20 cellular contexts compared by ENCODE assay signal in the genomic region with DNA sequence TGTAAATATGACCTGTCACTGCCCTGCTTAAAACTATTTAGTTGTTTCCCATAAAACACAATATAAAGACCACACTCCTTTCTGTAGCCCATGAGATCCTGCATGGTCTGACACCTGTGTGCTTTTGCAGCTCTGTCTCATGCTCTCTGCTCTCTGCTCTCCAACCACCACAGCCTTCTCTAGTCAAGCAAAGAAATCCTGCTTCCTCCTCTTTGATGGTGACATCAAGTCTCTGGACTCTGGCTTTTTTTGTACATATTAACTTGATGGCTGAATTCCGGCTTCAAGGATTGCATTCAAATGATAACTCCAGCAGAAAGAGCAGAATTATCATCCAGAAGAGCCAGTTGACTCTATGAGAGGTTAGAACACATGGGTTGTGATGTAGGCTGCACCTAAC. TPM values are rescaled to one million over a fixed set of nuclear protein-coding genes. Genes with fewer than 3 reads are reported as not detected.
"Had no signal": no experiment of that assay in that cellular context is flagged by ENCODE, and none has a peak within 500 bp of the region (broad histone marks: within the 10 kb centered on the region; RNA-seq: fewer than 3 reads in every experiment).

No MANE protein-coding gene starts in this region.

- H3K27ac ChIP-seq: hepatocyte, parathyroid adenoma, sigmoid colon, spleen had no signal

- ATAC-seq: activated CD4-positive, alpha-beta T cell treated with anti-CD3 and anti-CD28 coated beads for 36 hours had no signal

- H3K4me1 Mint-ChIP-seq: activated B cell treated with CpG ODN at 0.5 μM for 24 hours; activated CD4-positive, alpha-beta T cell treated with anti-CD3 and anti-CD28 coated beads for 36 hours; activated naive CD8-positive, alpha-beta T cell treated with anti-CD3 and anti-CD28 coated beads for 36 hours; memory B cell had no signal

- H3K36me3 ChIP-seq: sigmoid colon, spleen had no signal

- H3K27me3 Mint-ChIP-seq: activated B cell treated with CpG ODN at 0.5 μM for 24 hours; activated T-cell treated with anti-CD3 and anti-CD28 coated beads, Interleukin-2, amount 50 U/mL, for 24 hours; memory B cell had no signal

- H3K36me3 Mint-ChIP-seq: activated naive CD8-positive, alpha-beta T cell treated with anti-CD3 and anti-CD28 coated beads for 36 hours; memory B cell had no signal

- H3K9me3 ChIP-seq: sigmoid colon, spleen had no signal

- H3K4me3 Mint-ChIP-seq: activated B cell treated with CpG ODN at 0.5 μM for 24 hours; activated CD4-positive, alpha-beta T cell treated with anti-CD3 and anti-CD28 coated beads for 36 hours; activated naive CD8-positive, alpha-beta T cell treated with anti-CD3 and anti-CD28 coated beads for 36 hours; activated T-cell treated with anti-CD3 and anti-CD28 coated beads, Interleukin-2, amount 50 U/mL, for 24 hours; memory B cell; nephron had no signal

- H3K27me3 ChIP-seq: hepatocyte, sigmoid colon, spleen had no signal

- H3K9me3 Mint-ChIP-seq: activated B cell treated with CpG ODN at 0.5 μM for 24 hours; activated naive CD8-positive, alpha-beta T cell treated with anti-CD3 and anti-CD28 coated beads for 36 hours; activated T-cell treated with anti-CD3 and anti-CD28 coated beads, Interleukin-2, amount 50 U/mL, for 24 hours; memory B cell; nephron had no signal

- H3K4me1 ChIP-seq: parathyroid adenoma, spleen had no signal

- H3K9ac ChIP-seq: parathyroid adenoma had no signal

- DNase-seq: activated B cell treated with CpG ODN at 0.5 μM for 24 hours; activated CD4-positive, alpha-beta T cell treated with anti-CD3 and anti-CD28 coated beads for 36 hours; activated CD4-positive, alpha-beta T cell treated with anti-CD3 and anti-CD28 coated beads, Interleukin-2, amount 50 U/mL, for 4 hours; activated CD8-positive, alpha-beta memory T cell treated with anti-CD3 and anti-CD28 coated beads for 24 hours; activated CD8-positive, alpha-beta memory T cell treated with anti-CD3 and anti-CD28 coated beads, Interleukin-2, amount 50 U/mL, for 4 hours; activated naive CD4-positive, alpha-beta T cell treated with Interleukin-2 at 50 U/mL for 16 hours; activated naive CD8-positive, alpha-beta T cell treated with anti-CD3 and anti-CD28 coated beads for 36 hours; activated T-cell treated with anti-CD3 and anti-CD28 coated beads, Interleukin-2, amount 50 U/mL, for 24 hours; cerebellar nuclear complex; effector CD4-positive, alpha-beta T cell; erythroblast; sigmoid colon; spleen; stimulated activated CD4-positive, alpha-beta T cell treated with anti-CD3 and anti-CD28 coated beads, Interleukin-4, amount 100 ng/mL, for 24 hours; stimulated activated naive CD4-positive, alpha-beta T cell treated with Interleukin-2 at 50 U/mL for 16 hours; T-helper 1 cell had no signal

- H3K27ac Mint-ChIP-seq: activated B cell treated with CpG ODN at 0.5 μM for 24 hours; activated CD4-positive, alpha-beta T cell treated with anti-CD3 and anti-CD28 coated beads for 36 hours; activated naive CD8-positive, alpha-beta T cell treated with anti-CD3 and anti-CD28 coated beads for 36 hours; activated T-cell treated with anti-CD3 and anti-CD28 coated beads, Interleukin-2, amount 50 U/mL, for 24 hours; memory B cell; nephron had no signal

- H3K4me3 ChIP-seq: hepatocyte, sigmoid colon, spleen had no signal

- H3K4me2 ChIP-seq: hepatocyte had no signal

RNA-seq across cellular contexts. Expression of a gene that starts 58.2 kb away (rescaled TPM):
- total RNA-seq: activated B cell treated with CpG ODN at 0.5 μM for 24 hours; activated CD4-positive, alpha-beta T cell treated with anti-CD3 and anti-CD28 coated beads for 36 hours; activated naive CD8-positive, alpha-beta T cell treated with anti-CD3 and anti-CD28 coated beads for 36 hours had no signal
